Comparison of ENCODE assay signal across 13 cellular contexts in genomic region chr1:153547560-153548551, GRCh38. TPM values are rescaled to one million over a fixed set of nuclear protein-coding genes. Genes with fewer than 3 reads are reported as not detected.
DNase-seq lines count a peak whose midpoint lies in the region; ATAC-seq, FAIRE-seq and TF ChIP-seq lines count a peak whose summit lies in the region.
"Had no signal": no experiment of that assay in that cellular context is flagged by ENCODE, and none has a peak within 500 bp of the region (broad histone marks: within the 10 kb centered on the region; RNA-seq: fewer than 3 reads in every experiment).

No MANE protein-coding gene starts in this region.

- TF ChIP-seq EP300 in A549 (IDR thresholded peaks at IDR 0.05), result no peak

- POLR2A ChIA-PET in A549 (lab: Yijun Ruan, JAX), result interaction anchor here (0.8 to 6.8 kb wide), 3 partner anchors 14 to 20 kb away, joined by 4 to 114 read pairs (median 9); partner anchors contain the start of genes S100A2 and S100A6
- POLR2A ChIA-PET in activated CD8-positive, alpha-beta T cell treated with anti-CD3 and anti-CD28 coated beads for 36 hours (lab: Charles Lee), result interaction anchor here (1.2 to 6.6 kb wide), 2 partner anchors 8 to 14 kb away, joined by 3 to 97 read pairs; partner anchors contain the start of gene S100A6

- no peaks in the 10 kb centered on the region for H3K36me3 ChIP-seq in H7 (replicated peaks; ENCODE audit: control insufficient read depth, insufficient read depth, low read length)
- H3K36me3 ChIP-seq in breast epithelium, result no peaks in the 10 kb centered on the region
- H3K36me3 ChIP-seq in neural progenitor cell, result no peaks in the 10 kb centered on the region
- H3K36me3 ChIP-seq: gastrocnemius medialis had no signal

- no peak overlapping the region for H3K9ac ChIP-seq in neural progenitor cell

- CTCF ChIA-PET in A549 (lab: Yijun Ruan, JAX), result interaction anchor here (0.6 to 16.2 kb wide), 6 partner anchors 14 to 195 kb away, joined by 3 to 141 read pairs (median 41); partner anchors contain the start of genes S100A2 and S100A6
- CTCF ChIA-PET in activated CD8-positive, alpha-beta T cell treated with anti-CD3 and anti-CD28 coated beads for 36 hours (lab: Charles Lee), result interaction anchor here (0.8 to 1.5 kb wide), 2 partner anchors 16 to 20 kb away, joined by 3 read pairs; no protein-coding TSS in a partner anchor

- H3K9me3 ChIP-seq in A549 (no peaks in the 10 kb centered on the region), breast epithelium (no peaks in the 10 kb centered on the region), neural progenitor cell (ENCODE audit: low read depth) (no peaks in the 10 kb centered on the region)
- H3K9me3 ChIP-seq: gastrocnemius medialis, left lung had no signal

- peak overlapping the region; percentile 69 for H3K27ac Mint-ChIP-seq in neural progenitor cell
- no peak overlapping the region for H3K27ac Mint-ChIP-seq in activated CD8-positive, alpha-beta T cell treated with anti-CD3 and anti-CD28 coated beads for 36 hours

- no peak overlapping the region for H3K4me3 ChIP-seq in A549
- no peak overlapping the region for H3K4me3 ChIP-seq in H7 (ENCODE audit: insufficient read depth, low read depth, low read length)
- H3K4me3 ChIP-seq in breast epithelium, result no peak overlapping the region
- no peak overlapping the region for H3K4me3 ChIP-seq in neural progenitor cell
- H3K4me3 ChIP-seq: gastrocnemius medialis, left lung had no signal

- H3K27me3 ChIP-seq in H7 (ENCODE audit: control insufficient read depth, insufficient read depth, low read length) (peaks cover 2% of the 10 kb centered on the region; the same call in 1 of the 2 replicates), breast epithelium (no peaks in the 10 kb centered on the region), neural progenitor cell (no peaks in the 10 kb centered on the region)
- H3K27me3 ChIP-seq: gastrocnemius medialis, left lung had no signal

- no peaks in the 10 kb centered on the region for H3K36me3 Mint-ChIP-seq in neural progenitor cell
- peaks cover 19% of the 10 kb centered on the region for H3K36me3 Mint-ChIP-seq in activated CD8-positive, alpha-beta T cell treated with anti-CD3 and anti-CD28 coated beads for 36 hours (ENCODE audit: low read depth)

- H2AFZ ChIP-seq in neural progenitor cell (replicated peaks), result peak overlapping the region; percentile 74

- H3K4me1 Mint-ChIP-seq in neural progenitor cell, result peaks cover 74% of the 10 kb centered on the region
- H3K4me1 Mint-ChIP-seq in activated CD8-positive, alpha-beta T cell treated with anti-CD3 and anti-CD28 coated beads for 36 hours (ENCODE audit: low read depth), result peaks cover 42% of the 10 kb centered on the region

- no peak for TF ChIP-seq POLR2A in A549 (IDR thresholded peaks at IDR 0.05; ENCODE audit: low read length)
- TF ChIP-seq POLR2A in breast epithelium (IDR thresholded peaks at IDR 0.05), result no peak

- no peaks in the 10 kb centered on the region for H3K9me3 Mint-ChIP-seq in neural progenitor cell
- H3K9me3 Mint-ChIP-seq in activated CD8-positive, alpha-beta T cell treated with anti-CD3 and anti-CD28 coated beads for 36 hours, result no peaks in the 10 kb centered on the region

- TF ChIP-seq CTCF in A549 (IDR thresholded peaks at IDR 0.05) (no peak), breast epithelium (IDR thresholded peaks at IDR 0.05) (no peak), neural progenitor cell (IDR thresholded peaks at IDR 0.05) (no peak)
- no peak for TF ChIP-seq CTCF in activated CD8-positive, alpha-beta T cell treated with anti-CD3 and anti-CD28 coated beads for 36 hours (IDR thresholded peaks at IDR 0.05)

- H3K4me1 ChIP-seq in A549 (peaks cover 84% of the 10 kb centered on the region), breast epithelium (peaks cover 11 to 42% of the 10 kb centered on the region in 2 donors), neural progenitor cell (peaks cover 30% of the 10 kb centered on the region)

- H3K4me2 ChIP-seq in A549 (peak overlapping the region; percentile 99), neural progenitor cell (peak overlapping the region; percentile 24)

- 81% methylated on average over 18 of the region's 19 CpGs for WGBS in A549 (ENCODE audit: missing lambda C conversion rate)

- peaks cover 20% of the 10 kb centered on the region for H3K27me3 Mint-ChIP-seq in neural progenitor cell (ENCODE audit: insufficient read depth, low read depth)
- no peaks in the 10 kb centered on the region for H3K27me3 Mint-ChIP-seq in activated CD8-positive, alpha-beta T cell treated with anti-CD3 and anti-CD28 coated beads for 36 hours

- FAIRE-seq in A549 (lab: Jason Lieb, UNC) (no peak), GM19239 (lab: Jason Lieb, UNC) (no peak)

- no peaks in the 10 kb centered on the region for H3K79me2 ChIP-seq in neural progenitor cell (ENCODE audit: low read depth)

- H3K27ac ChIP-seq in A549 (peak overlapping the region; percentile 96 to 97), breast epithelium (peak overlapping the region; percentile 89 to 94), neural progenitor cell (no peak overlapping the region)

- intact Hi-C loops in breast epithelium (cut with DNase I; ENCODE audit: low total_unique reads), result no loop called here
- intact Hi-C loops in activated CD8-positive, alpha-beta T cell treated with anti-CD3 and anti-CD28 coated beads for 36 hours (cut with micrococcal nuclease), result no loop called here

- H3F3A ChIP-seq in neural progenitor cell (ENCODE audit: low read depth), result no peaks in the 10 kb centered on the region

- DNase-seq in A549 (ENCODE audit: low read depth in 1 of 2, low spot score in 1 of 2), result no peak
- peak; percentile 50 for DNase-seq in H7
- no peak for DNase-seq in breast epithelium (ENCODE audit: low spot score in 2 of 2)
- no peak for DNase-seq in neural progenitor cell (ENCODE audit: low spot score)
- no peak for DNase-seq in GM19239 (ENCODE audit: insufficient read length, low spot score)
- DNase-seq in GOT3 (lab: John Stamatoyannopoulos, UW), result no peak
- no peak for DNase-seq in activated CD8-positive, alpha-beta T cell treated with anti-CD3 and anti-CD28 coated beads for 36 hours
- no peak for DNase-seq in activated T-cell treated with anti-CD3 and anti-CD28 coated beads, Interleukin-2, amount 50 U/mL, for 1 hour
- DNase-seq: gastrocnemius medialis, KG1 had no signal

- no peak overlapping the region for H3K4me3 Mint-ChIP-seq in neural progenitor cell
- no peak overlapping the region for H3K4me3 Mint-ChIP-seq in activated CD8-positive, alpha-beta T cell treated with anti-CD3 and anti-CD28 coated beads for 36 hours

- ATAC-seq in A549, result no peak
- no peak for ATAC-seq in activated CD8-positive, alpha-beta T cell treated with anti-CD3 and anti-CD28 coated beads for 36 hours
- ATAC-seq: activated CD4-positive, CD25-positive, alpha-beta regulatory T cell treated with anti-CD3 and anti-CD28 coated beads, Interleukin-2, amount 50 U/mL, for 24 hours; gastrocnemius medialis; left lung had no signal

- no peak for TF ChIP-seq RAD21 in A549 (conservative IDR thresholded peaks at IDR 0.05 in 1 of 2, IDR thresholded peaks at IDR 0.05 in 1 of 2)

- H4K20me1 ChIP-seq in neural progenitor cell (ENCODE audit: low read depth), result no peaks in the 10 kb centered on the region

RNA-seq across cellular contexts. Expression of gene S100A3, which starts 1.2 kb away (rescaled TPM):
- polyA plus RNA-seq in A549 (2011; rRNA removed), result 25.0 and 25.4 TPM in 2 replicates
- polyA plus RNA-seq in A549 (2012; cell fraction: cytosol; rRNA removed), result 73.2 and 85.8 TPM in 2 replicates
- 64.8 and 72.8 TPM in 2 replicates for polyA plus RNA-seq in A549 (2012; cell fraction: nucleus; rRNA removed)
- polyA plus RNA-seq in A549 (2017; fragmentation: RNase III; extraction: RNeasy Plus Mini Kit Qiagen cat#74134 plus additional on column Dnase treatment), result 71.1 to 88.9 TPM (median 74.0 TPM) in 3 replicates
- 16.9 and 18.6 TPM in 2 replicates for polyA minus RNA-seq in A549 (2011; rRNA and poly(A)+ RNA removed)
- total RNA-seq in H7 (2014; rRNA removed; shearing (Covaris generic)), result 0.30 and 0.31 TPM in 2 replicates
- total RNA-seq in breast epithelium, result 1 to 10 TPM in 2 of 3 donors, under 1 TPM in 1; 0.44 to 2.6 (median 2.2) TPM
- total RNA-seq in neural progenitor cell (ENCODE audit: low replicate concordance), result not detected in 2 replicates
- total RNA-seq in activated CD8-positive, alpha-beta T cell treated with anti-CD3 and anti-CD28 coated beads for 36 hours, result not detected

RNA-seq across cellular contexts. Expression of gene S100A4, which starts 2.2 kb away (rescaled TPM):
- 590 and 814 TPM in 2 replicates for polyA plus RNA-seq in A549 (2011; rRNA removed)
- polyA plus RNA-seq in A549 (2012; cell fraction: cytosol; rRNA removed), result 813 and 885 TPM in 2 replicates
- polyA plus RNA-seq in A549 (2012; cell fraction: nucleus; rRNA removed), result 347 and 601 TPM in 2 replicates
- 2,180 to 3,189 TPM (median 2,584 TPM) in 3 replicates for polyA plus RNA-seq in A549 (2017; fragmentation: RNase III; extraction: RNeasy Plus Mini Kit Qiagen cat#74134 plus additional on column Dnase treatment)
- polyA minus RNA-seq in A549 (2011; rRNA and poly(A)+ RNA removed), result 170 and 175 TPM in 2 replicates
- 17.3 and 18.0 TPM in 2 replicates for total RNA-seq in H7 (2014; rRNA removed; shearing (Covaris generic))
- 1,000 to 10,000 TPM in 1 of 3 donors, 100 to 1,000 TPM in 2; 177 to 1,015 (median 198) TPM for total RNA-seq in breast epithelium
- 22.4 and 34.3 TPM in 2 replicates for total RNA-seq in neural progenitor cell (ENCODE audit: low replicate concordance)
- total RNA-seq in activated CD8-positive, alpha-beta T cell treated with anti-CD3 and anti-CD28 coated beads for 36 hours, result 100 to 1,000 TPM; 109 to 118 TPM

RNA-seq across cellular contexts. Expression of gene S100A5, which starts 7.1 kb away (rescaled TPM):
- polyA plus RNA-seq in A549 (2011; rRNA removed) (0.48 and 0.68 TPM in 2 replicates), A549 (2017; fragmentation: RNase III; extraction: RNeasy Plus Mini Kit Qiagen cat#74134 plus additional on column Dnase treatment) (0.17 to 0.57 TPM (median 0.45 TPM) in 3 replicates)
- polyA plus RNA-seq in A549 (2012; cell fraction: cytosol; rRNA removed), result 0.52 and 1.1 TPM in 2 replicates
- 0.92 and 1.3 TPM in 2 replicates for polyA plus RNA-seq in A549 (2012; cell fraction: nucleus; rRNA removed)
- polyA minus RNA-seq in A549 (2011; rRNA and poly(A)+ RNA removed), result not detected in 2 replicates
- total RNA-seq in H7 (2014; rRNA removed; shearing (Covaris generic)), result not detected in 2 replicates
- total RNA-seq in breast epithelium (not detected), neural progenitor cell (ENCODE audit: low replicate concordance) (not detected in 2 replicates)
- total RNA-seq in activated CD8-positive, alpha-beta T cell treated with anti-CD3 and anti-CD28 coated beads for 36 hours, result 1 to 10 TPM; 1.1 to 1.2 TPM
- total RNA-seq: gastrocnemius medialis, subcutaneous adipose tissue had no signal

RNA-seq across cellular contexts. Expression of gene S100A6, which starts 12.1 kb away (rescaled TPM):
- polyA plus RNA-seq in A549 (2011; rRNA removed) (898 and 1,226 TPM in 2 replicates), A549 (2017; fragmentation: RNase III; extraction: RNeasy Plus Mini Kit Qiagen cat#74134 plus additional on column Dnase treatment) (2,810 to 4,567 TPM (median 3,552 TPM) in 3 replicates)
- 1,879 and 1,929 TPM in 2 replicates for polyA plus RNA-seq in A549 (2012; cell fraction: cytosol; rRNA removed)
- polyA plus RNA-seq in A549 (2012; cell fraction: nucleus; rRNA removed), result 562 and 1,121 TPM in 2 replicates
- polyA minus RNA-seq in A549 (2011; rRNA and poly(A)+ RNA removed), result 472 and 476 TPM in 2 replicates
- 1.3 and 1.4 TPM in 2 replicates for total RNA-seq in H7 (2014; rRNA removed; shearing (Covaris generic))
- total RNA-seq in breast epithelium (100 to 1,000 TPM; 351 to 861 (median 423) TPM), neural progenitor cell (ENCODE audit: low replicate concordance) (0.34 TPM in 1 of 2 replicates, not detected in the other)
- 100 to 1,000 TPM; 200 to 211 TPM for total RNA-seq in activated CD8-positive, alpha-beta T cell treated with anti-CD3 and anti-CD28 coated beads for 36 hours

RNA-seq across cellular contexts. Expression of gene S100A2, which starts 17.8 kb away (rescaled TPM):
- polyA plus RNA-seq in A549 (2011; rRNA removed) (5.1 and 6.0 TPM in 2 replicates), A549 (2017; fragmentation: RNase III; extraction: RNeasy Plus Mini Kit Qiagen cat#74134 plus additional on column Dnase treatment) (13.4 to 19.5 TPM (median 15.9 TPM) in 3 replicates)
- polyA plus RNA-seq in A549 (2012; cell fraction: cytosol; rRNA removed), result 7.8 and 10.9 TPM in 2 replicates
- polyA plus RNA-seq in A549 (2012; cell fraction: nucleus; rRNA removed), result 5.6 and 8.3 TPM in 2 replicates
- polyA minus RNA-seq in A549 (2011; rRNA and poly(A)+ RNA removed), result 1.5 and 2.8 TPM in 2 replicates
- 0.94 TPM in 1 of 2 replicates, not detected in the other for total RNA-seq in H7 (2014; rRNA removed; shearing (Covaris generic))
- total RNA-seq in breast epithelium (1 to 10 TPM in 1 of 3 donors, under 1 TPM in 1, not detected in 1; 0.33 to 5.4 TPM), neural progenitor cell (ENCODE audit: low replicate concordance) (not detected in 2 replicates)
- under 1 TPM in 1 of 2 experiments, not detected in 1; 0.50 TPM for total RNA-seq in activated CD8-positive, alpha-beta T cell treated with anti-CD3 and anti-CD28 coated beads for 36 hours
